ENCODE assay signal across 10 cellular contexts in genomic region chr16:69326172-69326873, GRCh38. TPM values are rescaled to one million over a fixed set of nuclear protein-coding genes. Genes with fewer than 3 reads are reported as not detected.
DNase-seq lines count a peak whose midpoint lies in the region; ATAC-seq and TF ChIP-seq lines count a peak whose summit lies in the region.
"Had no signal": no experiment of that assay in that cellular context is flagged by ENCODE, and none has a peak within 500 bp of the region (broad histone marks: within the 10 kb centered on the region; RNA-seq: fewer than 3 reads in every experiment).

No MANE protein-coding gene starts in this region.

- no peaks in the 10 kb centered on the region for H3F3A ChIP-seq in PC-3 (ENCODE audit: low read length, unreplicated experiment)

- H3K79me2 ChIP-seq in PC-3 (ENCODE audit: low read length): peaks cover 68% of the 10 kb centered on the region

- H3K4me3 ChIP-seq in PC-3 (ENCODE audit: low read length): peak overlapping the region; percentile 48
- H3K4me3 ChIP-seq in WERI-Rb-1 (ENCODE audit: low read depth, low read length): no peak overlapping the region

- no peak for DNase-seq in PC-3
- peak; percentile 92 for DNase-seq in kidney tubule cell (ENCODE audit: low spot score)
- DNase-seq in superior temporal gyrus (ENCODE audit: extremely low spot score): no peak
- DNase-seq in ureter (ENCODE audit: low spot score): no peak
- no peak for DNase-seq in WERI-Rb-1
- DNase-seq: cerebellar nuclear complex; DMS 273 treated with DMSO at 0.1 percent for 48 hours; NCI-H2171; stimulated activated CD4-positive, alpha-beta T cell treated with anti-CD3 and anti-CD28 coated beads, Interleukin-12 subunit alpha, Interleukin-12 subunit beta, amount 100 ng/mL, for 4 hours had no signal

- no peaks in the 10 kb centered on the region for H3K9me2 ChIP-seq in PC-3 (replicated peaks; ENCODE audit: low read length)

- H3K4me2 ChIP-seq in PC-3 (ENCODE audit: low read length): peak overlapping the region; percentile 75

- TF ChIP-seq CTCF in C4-2B (conservative IDR thresholded peaks at IDR 0.05): no peak
- no peak for TF ChIP-seq CTCF in PC-3 (conservative IDR thresholded peaks at IDR 0.05; ENCODE audit: low read depth, low read length)
- TF ChIP-seq CTCF in WERI-Rb-1 (IDR thresholded peaks at IDR 0.05; ENCODE audit: low read depth, low read length): no peak

- H3K36me3 ChIP-seq in PC-3 (ENCODE audit: low read depth, low read length) (peaks cover 15% of the 10 kb centered on the region), WERI-Rb-1 (peaks cover 85% of the 10 kb centered on the region)

- CTCF ChIA-PET in PC-3 (lab: Charles Lee): no interaction called here

- POLR2A ChIA-PET in PC-3 (lab: Charles Lee; ENCODE audit: unreplicated experiment): no interaction called here

- H4K20me1 ChIP-seq in PC-3 (ENCODE audit: low read length): peaks cover 10% of the 10 kb centered on the region

- peak overlapping the region; percentile 21 for H3K27ac ChIP-seq in C4-2B
- no peak overlapping the region for H3K27ac ChIP-seq in PC-3 (ENCODE audit: low read length)
- no peak overlapping the region for H3K27ac ChIP-seq in WERI-Rb-1

- no peak overlapping the region for H3K9ac ChIP-seq in PC-3 (ENCODE audit: low read length)

- intact Hi-C loops in PC-3 (cut with micrococcal nuclease): no loop called here

- H3K9me3 ChIP-seq in PC-3 (ENCODE audit: low read length): no peaks in the 10 kb centered on the region
- H3K9me3 ChIP-seq in WERI-Rb-1 (ENCODE audit: severe bottlenecking): no peaks in the 10 kb centered on the region

- H3K27me3 ChIP-seq in PC-3 (ENCODE audit: low read length) (no peaks in the 10 kb centered on the region), WERI-Rb-1 (ENCODE audit: insufficient read depth, low read depth, severe bottlenecking) (no peaks in the 10 kb centered on the region)

- BruUV-seq in PC-3 (replicated peaks; lab: Mats Ljungman, UMichigan): no TSS peak

- no peak for ATAC-seq in PC-3

- H2AFZ ChIP-seq in PC-3 (ENCODE audit: low read length): no peak overlapping the region

- peaks cover 21% of the 10 kb centered on the region for H3K4me1 ChIP-seq in PC-3 (ENCODE audit: insufficient read depth, low read length)

RNA-seq across cellular contexts. Expression of gene PDF, which starts 4.1 kb away (rescaled TPM):
- total RNA-seq in PC-3 (2014; rRNA removed) (30.6 and 45.0 TPM in 2 replicates), ureter (15.1 TPM)

RNA-seq across cellular contexts. Expression of gene COG8, which starts 13.0 kb away (rescaled TPM):
- 27.2 and 29.5 TPM in 2 replicates for total RNA-seq in PC-3 (2014; rRNA removed)
- total RNA-seq in ureter: 30.1 TPM

RNA-seq across cellular contexts. Expression of gene NIP7, which starts 13.2 kb away (rescaled TPM):
- total RNA-seq in PC-3 (2014; rRNA removed): 25.4 and 28.3 TPM in 2 replicates
- 26.1 TPM for total RNA-seq in ureter

RNA-seq across cellular contexts. Expression of gene VPS4A, which starts 15.2 kb away (rescaled TPM):
- total RNA-seq in PC-3 (2014; rRNA removed): 27.3 and 28.1 TPM in 2 replicates
- total RNA-seq in ureter: 30.8 TPM

RNA-seq across cellular contexts. Expression of gene TMED6, which starts 25.3 kb away (rescaled TPM):
- total RNA-seq in PC-3 (2014; rRNA removed) (not detected in 2 replicates), ureter (1.5 TPM)
